In the genomic region with DNA sequence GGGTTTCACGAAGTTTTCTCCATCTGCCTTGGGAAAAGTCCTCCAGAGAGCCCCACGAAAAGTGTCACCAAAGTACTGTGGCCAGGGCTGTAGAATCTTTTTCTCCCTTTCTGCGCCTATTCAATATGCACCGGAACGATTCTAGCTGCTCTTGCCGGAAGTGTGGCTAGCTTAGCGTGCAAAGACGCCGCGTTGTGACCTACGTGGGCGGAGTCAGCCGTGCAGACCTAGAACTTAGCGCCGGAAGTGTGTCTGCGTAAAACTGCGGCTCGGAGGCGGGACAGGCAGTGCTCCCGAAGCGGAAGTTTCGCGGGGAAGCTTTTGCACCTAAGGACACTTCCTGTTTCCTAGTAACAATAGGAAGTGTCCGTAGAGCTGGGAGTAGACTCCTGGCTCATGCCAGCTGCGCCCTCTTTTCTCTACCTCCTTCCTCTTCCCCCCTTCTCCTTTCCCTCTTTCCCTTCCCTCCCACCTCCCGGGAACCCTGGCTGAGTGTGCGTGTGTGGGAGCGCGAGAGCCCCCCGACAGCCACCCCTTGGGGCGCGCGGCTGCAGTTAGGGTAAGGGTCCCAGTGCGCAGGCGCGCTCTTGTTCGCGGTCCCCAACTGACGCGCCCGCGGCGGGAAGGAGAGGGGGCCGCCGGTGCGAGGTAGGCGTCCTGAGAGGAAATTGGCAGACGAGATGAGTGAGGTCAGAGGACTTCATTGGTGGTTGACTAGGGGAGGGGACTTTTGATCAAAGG, we compare ENCODE assay signal across 7 cellular contexts.
DNase-seq lines count a peak whose midpoint lies in the region; ATAC-seq lines count a peak whose summit lies in the region.

A gene with protein sequence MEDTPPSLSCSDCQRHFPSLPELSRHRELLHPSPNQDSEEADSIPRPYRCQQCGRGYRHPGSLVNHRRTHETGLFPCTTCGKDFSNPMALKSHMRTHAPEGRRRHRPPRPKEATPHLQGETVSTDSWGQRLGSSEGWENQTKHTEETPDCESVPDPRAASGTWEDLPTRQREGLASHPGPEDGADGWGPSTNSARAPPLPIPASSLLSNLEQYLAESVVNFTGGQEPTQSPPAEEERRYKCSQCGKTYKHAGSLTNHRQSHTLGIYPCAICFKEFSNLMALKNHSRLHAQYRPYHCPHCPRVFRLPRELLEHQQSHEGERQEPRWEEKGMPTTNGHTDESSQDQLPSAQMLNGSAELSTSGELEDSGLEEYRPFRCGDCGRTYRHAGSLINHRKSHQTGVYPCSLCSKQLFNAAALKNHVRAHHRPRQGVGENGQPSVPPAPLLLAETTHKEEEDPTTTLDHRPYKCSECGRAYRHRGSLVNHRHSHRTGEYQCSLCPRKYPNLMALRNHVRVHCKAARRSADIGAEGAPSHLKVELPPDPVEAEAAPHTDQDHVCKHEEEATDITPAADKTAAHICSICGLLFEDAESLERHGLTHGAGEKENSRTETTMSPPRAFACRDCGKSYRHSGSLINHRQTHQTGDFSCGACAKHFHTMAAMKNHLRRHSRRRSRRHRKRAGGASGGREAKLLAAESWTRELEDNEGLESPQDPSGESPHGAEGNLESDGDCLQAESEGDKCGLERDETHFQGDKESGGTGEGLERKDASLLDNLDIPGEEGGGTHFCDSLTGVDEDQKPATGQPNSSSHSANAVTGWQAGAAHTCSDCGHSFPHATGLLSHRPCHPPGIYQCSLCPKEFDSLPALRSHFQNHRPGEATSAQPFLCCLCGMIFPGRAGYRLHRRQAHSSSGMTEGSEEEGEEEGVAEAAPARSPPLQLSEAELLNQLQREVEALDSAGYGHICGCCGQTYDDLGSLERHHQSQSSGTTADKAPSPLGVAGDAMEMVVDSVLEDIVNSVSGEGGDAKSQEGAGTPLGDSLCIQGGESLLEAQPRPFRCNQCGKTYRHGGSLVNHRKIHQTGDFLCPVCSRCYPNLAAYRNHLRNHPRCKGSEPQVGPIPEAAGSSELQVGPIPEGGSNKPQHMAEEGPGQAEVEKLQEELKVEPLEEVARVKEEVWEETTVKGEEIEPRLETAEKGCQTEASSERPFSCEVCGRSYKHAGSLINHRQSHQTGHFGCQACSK (N-terminal part only) (plus strand): TSS at position 350 of the 741 bp plus-strand sequence. CDS start 1,903 bp downstream, outside the sequence.
A gene (minus strand): TSS at position 168 of the 741 bp plus-strand sequence. CDS start 9,781 bp downstream, outside the sequence.

- peak; percentile 92 to 98 for DNase-seq in NCI-H2081 (lab: John Stamatoyannopoulos, UW)
- DNase-seq in T1000 (lab: John Stamatoyannopoulos, UW), result peak; percentile 96
- peak; percentile 99 for DNase-seq in astrocyte of the hippocampus (ENCODE audit: low read depth, low spot score)
- peak; percentile 96 to 99 for DNase-seq in hippocampal formation (lab: John Stamatoyannopoulos, UW)
- peak; percentile 98 for DNase-seq in retina

- ATAC-seq in GM18508 (IDR thresholded peaks at IDR 0.05; ENCODE audit: insufficient read depth, unreplicated experiment) (peak; percentile 50), HG03025 (IDR thresholded peaks at IDR 0.05; ENCODE audit: low FRiP score, unreplicated experiment) (peak; percentile 62)

Comparison
In these comparisons a context has a peak if more than half of its experiments do, and no peak if none do; other contexts are left out.
1. Peak in every context shown above with its lines: DNase-seq and ATAC-seq.